In the genomic region with DNA sequence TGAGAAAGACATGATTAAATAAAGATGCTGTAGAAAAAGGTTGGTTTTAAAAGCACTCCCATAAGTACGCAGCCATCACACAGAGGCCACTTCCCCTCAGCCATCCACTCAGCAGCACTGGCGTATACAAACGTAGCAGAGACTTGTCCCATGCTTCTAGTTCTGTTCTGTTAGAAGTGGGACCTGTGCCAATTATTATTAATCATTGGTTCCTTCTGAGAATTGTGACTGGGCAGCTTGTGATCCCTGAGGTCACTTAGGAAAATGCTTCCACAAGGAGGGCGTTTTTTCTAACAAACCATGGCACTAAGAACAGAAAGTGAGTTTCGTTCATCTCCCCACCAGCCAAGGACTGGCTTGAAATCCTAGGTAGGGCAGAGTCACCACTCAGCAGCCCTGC, we compare ENCODE assay signal across 1 cellular context.
TF ChIP-seq lines count a peak whose summit lies in the region.

No MANE protein-coding gene starts in this region.

TF ChIP-seq in IMR-90, 13 proteins besides CTCF, POLR2A, EP300 and RAD21 (continued from another document):
- no peak for TF ChIP-seq USF2 (IDR thresholded peaks at IDR 0.05; ENCODE audit: low read depth, low read length)
- TF ChIP-seq ELK1 (IDR thresholded peaks at IDR 0.05; ENCODE audit: borderline replicate concordance, low read depth, low read length), result no peak
